ENCODE assay signal across 8 cellular contexts in the genomic region with DNA sequence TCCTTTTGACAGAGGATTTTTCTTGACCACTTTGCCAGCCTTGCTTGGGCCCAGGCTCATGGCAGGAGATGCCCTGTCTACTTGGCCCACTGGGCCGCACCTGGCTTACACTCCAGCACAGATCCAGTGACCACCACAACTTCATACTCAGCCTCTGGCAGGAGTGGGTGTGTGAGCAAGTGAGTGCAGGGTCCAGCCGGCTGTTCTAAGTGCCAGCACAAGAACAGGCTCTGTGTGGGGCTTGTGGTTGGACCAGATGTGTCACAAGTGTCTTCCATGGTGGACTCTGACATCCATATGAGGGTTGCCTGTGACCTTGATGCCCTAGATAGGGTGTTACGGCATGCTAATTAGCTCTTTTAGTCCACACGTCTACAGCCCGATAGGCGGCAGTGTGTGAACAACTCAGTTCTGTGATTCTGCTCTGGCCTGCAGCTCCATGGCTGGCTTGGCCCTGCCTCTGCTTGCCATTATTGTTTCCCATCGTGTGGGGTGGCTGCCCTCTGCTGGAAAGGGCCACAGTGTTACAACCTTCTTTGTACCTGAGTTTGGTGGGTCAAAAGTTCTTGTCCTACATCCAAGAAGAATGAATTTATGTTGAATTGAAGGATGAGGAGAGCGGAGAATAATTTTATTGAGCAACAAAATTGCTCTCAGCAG.
DNase-seq lines count a peak whose midpoint lies in the region; ATAC-seq lines count a peak whose summit lies in the region.

No MANE protein-coding gene starts in this region.

- peak; percentile 11 for DNase-seq in SKM-1 treated with dmso at 0.1 percent for 144 hours (lab: John Stamatoyannopoulos, UW; ENCODE audit: unreplicated experiment)
- DNase-seq in SKM-1 (lab: John Stamatoyannopoulos, UW; ENCODE audit: unreplicated experiment) = no peak
- peak; percentile 65 for DNase-seq in RPMI8226
- DNase-seq in renal cortical epithelial cell (ENCODE audit: low read depth) = peak; percentile 14
- DNase-seq in GF-D8 (lab: John Stamatoyannopoulos, UW) = no peak

- peak; percentile 93 for ATAC-seq in GM21515 (IDR thresholded peaks at IDR 0.05; ENCODE audit: unreplicated experiment)
- peak; percentile 85 for ATAC-seq in HG03558 (IDR thresholded peaks at IDR 0.05; ENCODE audit: extremely low read depth, unreplicated experiment)
- peak; percentile 85 for ATAC-seq in esophagus mucosa

Comparison
In these comparisons a context has a peak if more than half of its experiments do, and no peak if none do; other contexts are left out.
1. DNase-seq: peak in SKM-1 treated with dmso at 0.1 percent for 144 hours (single experiment), RPMI8226 (single experiment) and renal cortical epithelial cell (single experiment); none in SKM-1 (single experiment) and GF-D8 (single experiment).
2. Peak in every context shown above with its lines, with median percentiles within 50 percentile points of each other: ATAC-seq.